17 cellular contexts compared by ENCODE assay signal in genomic region chr13:46556380-46556779, GRCh38. TPM values are rescaled to one million over a fixed set of nuclear protein-coding genes. Genes with fewer than 3 reads are reported as not detected.
DNase-seq lines count a peak whose midpoint lies in the region; ATAC-seq, FAIRE-seq and TF ChIP-seq lines count a peak whose summit lies in the region.
"Had no signal": no experiment of that assay in that cellular context is flagged by ENCODE, and none has a peak within 500 bp of the region (broad histone marks: within the 10 kb centered on the region; RNA-seq: fewer than 3 reads in every experiment).

No MANE protein-coding gene starts in this region.

- CTCF ChIA-PET in CD4-positive, alpha-beta T cell (lab: Charles Lee): interaction anchor here (2.0 kb wide), 1 partner anchor 165 kb away, joined by 4 read pairs; no protein-coding TSS in a partner anchor
- CTCF ChIA-PET in HEK293T (lab: Yijun Ruan, JAX): no interaction called here

- H3K36me3 Mint-ChIP-seq in CD4-positive, alpha-beta T cell (ENCODE audit: low read depth): peaks cover 6% of the 10 kb centered on the region
- no peaks in the 10 kb centered on the region for H3K36me3 Mint-ChIP-seq in neural crest cell (ENCODE audit: low read depth)
- H3K36me3 Mint-ChIP-seq in osteocyte (ENCODE audit: unreplicated experiment): no peaks in the 10 kb centered on the region

- intact Hi-C loops in CD4-positive, alpha-beta T cell (cut with DNase I, micrococcal nuclease): loop anchor here in 1 of 2 experiments (5.0 to 10.0 kb wide), 2 partner anchors 36 to 1642 kb away; no protein-coding TSS in a partner anchor

- no peaks in the 10 kb centered on the region for H3K9me3 Mint-ChIP-seq in CD4-positive, alpha-beta T cell
- no peaks in the 10 kb centered on the region for H3K9me3 Mint-ChIP-seq in neural crest cell
- H3K9me3 Mint-ChIP-seq in osteocyte (ENCODE audit: unreplicated experiment): no peaks in the 10 kb centered on the region
- H3K9me3 Mint-ChIP-seq: nephron; T-helper 2 cell treated with Interferon-gamma antibody and Interleukin-4, amounts not matched to agents 5 μg/mL and 100 μg/mL, for 36 hours had no signal

- peaks cover 59% of the 10 kb centered on the region for H3K4me1 Mint-ChIP-seq in CD4-positive, alpha-beta T cell (ENCODE audit: low read depth)
- H3K4me1 Mint-ChIP-seq in neural crest cell: peaks cover 44% of the 10 kb centered on the region
- peaks cover 31% of the 10 kb centered on the region for H3K4me1 Mint-ChIP-seq in osteocyte (ENCODE audit: unreplicated experiment)

- FAIRE-seq in GM12892 (lab: Jason Lieb, UNC): peak; percentile 42

- DNase-seq in CD4-positive, alpha-beta T cell: no peak
- DNase-seq in GM12892 (ENCODE audit: insufficient read length): no peak
- peak; percentile 44 for DNase-seq in cerebellar cortex (ENCODE audit: low spot score)
- DNase-seq in neural crest cell (ENCODE audit: low read depth, low spot score): no peak
- no peak for DNase-seq in stimulated activated CD4-positive, alpha-beta T cell treated with anti-CD3 and anti-CD28 coated beads, Interleukin-15, amount 100 ng/mL, for 24 hours
- no peak for DNase-seq in HEK293T (ENCODE audit: extremely low spot score)
- DNase-seq in osteocyte (ENCODE audit: extremely low spot score, unreplicated experiment): no peak
- DNase-seq: activated CD4-positive, alpha-beta T cell treated with anti-CD3 and anti-CD28 coated beads, Interleukin-2, amount 50 U/mL, for 1 hour; activated effector memory CD4-positive, alpha-beta T cell treated with Interleukin-2 at 50 U/mL for 16 hours; DMS79; heart left ventricle; NCI-H510A; WERI-Rb-1 had no signal

- no peaks in the 10 kb centered on the region for H3K9me3 ChIP-seq in CD4-positive, alpha-beta T cell (ENCODE audit: control insufficient read depth, low read length)
- H3K9me3 ChIP-seq: heart left ventricle, suprapubic skin had no signal

- H3K27ac ChIP-seq in CD4-positive, alpha-beta T cell (ENCODE audit: low read depth, low read length): no peak overlapping the region
- H3K27ac ChIP-seq: WERI-Rb-1 had no signal

- TF ChIP-seq POLR2A in GM12892 (IDR thresholded peaks at IDR 0.05; ENCODE audit: low read depth, low read length): no peak

- no peaks in the 10 kb centered on the region for H3K27me3 Mint-ChIP-seq in CD4-positive, alpha-beta T cell
- H3K27me3 Mint-ChIP-seq in neural crest cell (ENCODE audit: low read depth) (peaks cover 10% of the 10 kb centered on the region), osteocyte (ENCODE audit: unreplicated experiment) (no peaks in the 10 kb centered on the region)

- TF ChIP-seq CTCF in CD4-positive, alpha-beta T cell (IDR thresholded peaks at IDR 0.05): no peak
- TF ChIP-seq CTCF in neural crest cell (conservative IDR thresholded peaks at IDR 0.05) (no peak), osteocyte (IDR thresholded peaks at IDR 0.05) (no peak)

- H3K27ac Mint-ChIP-seq in CD4-positive, alpha-beta T cell: peak overlapping the region; percentile 89
- H3K27ac Mint-ChIP-seq in neural crest cell (ENCODE audit: unreplicated experiment) (no peak overlapping the region), osteocyte (ENCODE audit: unreplicated experiment) (no peak overlapping the region)
- H3K27ac Mint-ChIP-seq: progenitor cell of endocrine pancreas; T-helper 2 cell treated with Interferon-gamma antibody and Interleukin-4, amounts not matched to agents 5 μg/mL and 100 μg/mL, for 36 hours had no signal

- ATAC-seq in CD4-positive, alpha-beta T cell (ENCODE audit: poor library complexity): no peak
- ATAC-seq: heart left ventricle had no signal

- POLR2A ChIA-PET in CD4-positive, alpha-beta T cell (lab: Charles Lee): no interaction called here
- POLR2A ChIA-PET in HEK293T (lab: Yijun Ruan, JAX): interaction anchor here (1.5 kb wide), 1 partner anchor 113 kb away, joined by 3 read pairs; no protein-coding TSS in a partner anchor

- no peaks in the 10 kb centered on the region for H3K27me3 ChIP-seq in CD4-positive, alpha-beta T cell (ENCODE audit: control insufficient read depth, insufficient read depth, low read length)
- H3K27me3 ChIP-seq: heart left ventricle, suprapubic skin had no signal

- H3K4me3 Mint-ChIP-seq in CD4-positive, alpha-beta T cell: peak overlapping the region; percentile 18
- H3K4me3 Mint-ChIP-seq in neural crest cell (peak overlapping the region; percentile 13), osteocyte (ENCODE audit: unreplicated experiment) (no peak overlapping the region)
- H3K4me3 Mint-ChIP-seq: T-helper 2 cell treated with Interferon-gamma antibody and Interleukin-4, amounts not matched to agents 5 μg/mL and 100 μg/mL, for 36 hours had no signal

TF ChIP-seq in HEK293T, 16 proteins besides CTCF, POLR2A, EP300 and RAD21:
- TF ChIP-seq PKNOX1 (IDR thresholded peaks at IDR 0.05) (no peak), LEF1 (IDR thresholded peaks at IDR 0.05; ENCODE audit: borderline replicate concordance) (no peak), FOXK2 (IDR thresholded peaks at IDR 0.05) (no peak), SUZ12 (IDR thresholded peaks at IDR 0.05) (no peak), BHLHE40 (IDR thresholded peaks at IDR 0.05; ENCODE audit: borderline replicate concordance) (no peak), NFRKB (IDR thresholded peaks at IDR 0.05) (no peak), HDGF (IDR thresholded peaks at IDR 0.05; ENCODE audit: borderline replicate concordance) (no peak), FOXM1 (IDR thresholded peaks at IDR 0.05; ENCODE audit: borderline replicate concordance) (no peak), TARDBP (IDR thresholded peaks at IDR 0.05) (no peak), ZNF384 (IDR thresholded peaks at IDR 0.05) (no peak), SP1 (IDR thresholded peaks at IDR 0.05) (no peak), ELF4 (IDR thresholded peaks at IDR 0.05) (no peak), ARNT (IDR thresholded peaks at IDR 0.05) (no peak), CTBP1 (IDR thresholded peaks at IDR 0.05; ENCODE audit: borderline replicate concordance) (no peak), FOXA1 (IDR thresholded peaks at IDR 0.05) (no peak), L3MBTL2 (conservative IDR thresholded peaks at IDR 0.05) (no peak)

RNA-seq across cellular contexts. Expression of gene LRCH1, which starts 3.4 kb away (rescaled TPM):
- total RNA-seq in CD4-positive, alpha-beta T cell: 10 to 100 TPM; 13.4 to 14.7 TPM
- polyA plus RNA-seq in GM12892 (2012; ENCODE audit: missing spikeins): 27.9 TPM
- total RNA-seq in neural crest cell (15.4 and 15.8 TPM in 2 replicates), osteocyte (13.9 and 14.6 TPM in 2 replicates)
